Comparison of ENCODE assay signal across 12 cellular contexts in the genomic region with DNA sequence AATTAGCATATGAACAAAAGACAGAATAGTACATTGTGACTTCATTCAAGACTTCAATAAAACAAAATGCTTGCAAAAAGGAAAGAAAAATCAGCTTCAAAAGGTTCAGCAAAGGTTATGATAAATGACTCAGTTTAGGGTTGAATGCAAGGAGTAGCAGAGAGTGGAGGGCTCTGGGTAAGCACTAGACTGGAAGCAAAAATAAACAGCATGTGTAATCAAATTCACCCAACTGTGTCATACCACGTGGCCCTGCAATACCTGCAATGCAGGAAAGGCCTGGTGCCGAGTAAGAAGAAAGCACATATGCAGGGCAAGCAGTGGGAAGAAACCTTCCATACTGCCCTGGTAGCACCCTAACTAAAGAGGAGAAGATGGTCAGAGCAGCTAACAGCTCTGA.
DNase-seq lines count a peak whose midpoint lies in the region; ATAC-seq and TF ChIP-seq lines count a peak whose summit lies in the region.
"Had no signal": no experiment of that assay in that cellular context is flagged by ENCODE, and none has a peak within 500 bp of the region (broad histone marks: within the 10 kb centered on the region; RNA-seq: fewer than 3 reads in every experiment).

No MANE protein-coding gene starts in this region.

- ATAC-seq in GM21360 (IDR thresholded peaks at IDR 0.05; ENCODE audit: unreplicated experiment) (peak; percentile 69), HG03432 (IDR thresholded peaks at IDR 0.05; ENCODE audit: unreplicated experiment) (peak; percentile 80), HG03135 (IDR thresholded peaks at IDR 0.05; ENCODE audit: unreplicated experiment) (no peak), HG02970 (IDR thresholded peaks at IDR 0.05; ENCODE audit: low FRiP score, unreplicated experiment) (no peak)

- TF ChIP-seq CTCF in GM12865 (IDR thresholded peaks at IDR 0.05; ENCODE audit: insufficient read depth, low read depth, low read length, missing control alignments) (no peak), progenitor cell of endocrine pancreas (IDR thresholded peaks at IDR 0.05; ENCODE audit: unreplicated experiment) (no peak)

- H3K27me3 Mint-ChIP-seq in progenitor cell of endocrine pancreas, result no peaks in the 10 kb centered on the region

- DNase-seq in GM12865 (ENCODE audit: low read depth) (peak; percentile 11), germinal center (ENCODE audit: low spot score) (peak; percentile 17), progenitor cell of endocrine pancreas (ENCODE audit: low spot score, unreplicated experiment) (no peak)
- DNase-seq in stimulated activated CD4-positive, alpha-beta T cell treated with anti-CD3 and anti-CD28 coated beads, Interleukin-12 subunit alpha, Interleukin-12 subunit beta, amount 100 ng/mL, for 4 hours, result no peak
- DNase-seq: EL, MM.1S had no signal

- peaks cover 18% of the 10 kb centered on the region for H3K4me1 Mint-ChIP-seq in progenitor cell of endocrine pancreas (ENCODE audit: low read depth)

- H3K4me3 ChIP-seq in GM12865 (ENCODE audit: low read depth, low read length), result no peak overlapping the region
- H3K4me3 ChIP-seq: prostate gland, SK-N-MC had no signal

- no peak overlapping the region for H3K4me3 Mint-ChIP-seq in progenitor cell of endocrine pancreas (ENCODE audit: low read depth)

- peaks cover 4% of the 10 kb centered on the region for H3K36me3 Mint-ChIP-seq in progenitor cell of endocrine pancreas (ENCODE audit: insufficient read depth)

- H3K9me3 Mint-ChIP-seq in progenitor cell of endocrine pancreas (ENCODE audit: low read depth), result peaks cover 8% of the 10 kb centered on the region

- no peak overlapping the region for H3K27ac Mint-ChIP-seq in progenitor cell of endocrine pancreas

Comparison
In these comparisons a context has a peak if more than half of its experiments do, and no peak if none do; other contexts are left out.
1. DNase-seq: peak in GM12865 (single experiment) and germinal center (single experiment); none in stimulated activated CD4-positive, alpha-beta T cell treated with anti-CD3 and anti-CD28 coated beads, Interleukin-12 subunit alpha, Interleukin-12 subunit beta, amount 100 ng/mL, for 4 hours (single experiment) and progenitor cell of endocrine pancreas (single experiment).
2. ATAC-seq: peak in GM21360 (single experiment) and HG03432 (single experiment); none in HG03135 (single experiment) and HG02970 (single experiment).